Comparison of ENCODE assay signal across 14 cellular contexts in the genomic region with DNA sequence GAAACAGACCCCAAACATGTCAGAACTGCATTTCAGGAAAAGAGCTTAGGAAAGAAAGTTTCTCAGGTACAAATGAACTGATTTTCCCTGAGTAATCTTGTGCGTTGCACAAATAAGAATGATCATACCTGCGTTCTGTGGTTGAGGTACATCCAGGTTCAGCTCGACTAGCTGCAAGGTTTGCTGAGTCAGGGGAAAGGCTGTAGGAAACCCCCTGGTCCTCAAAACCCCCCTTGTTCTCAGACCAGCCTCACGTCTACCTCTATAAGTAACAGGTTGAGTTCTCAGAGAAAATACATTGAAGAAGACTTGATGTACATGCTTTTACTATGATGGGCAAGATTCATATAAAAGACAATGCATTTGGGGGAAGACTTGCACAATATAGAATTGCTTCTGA.
"Had no signal": no experiment of that assay in that cellular context is flagged by ENCODE, and none has a peak within 500 bp of the region (broad histone marks: within the 10 kb centered on the region; RNA-seq: fewer than 3 reads in every experiment).

No MANE protein-coding gene starts in this region.

- H3K4me2 ChIP-seq: smooth muscle cell had no signal

- H3K36me3 ChIP-seq: heart left ventricle, left ventricle myocardium inferior, lower lobe of right lung, thyroid gland had no signal

- H3K4me3 ChIP-seq: heart left ventricle, left ventricle myocardium inferior, lower lobe of right lung, smooth muscle cell, thyroid gland had no signal

- ATAC-seq: heart left ventricle, lower lobe of right lung, natural killer cell had no signal

- H3K27ac ChIP-seq: heart left ventricle, left ventricle myocardium inferior, lower lobe of right lung, thyroid gland had no signal

- FAIRE-seq: colon, endothelial cell of umbilical vein, frontal cortex, islet of Langerhans had no signal

- H3K9me3 ChIP-seq: heart left ventricle, left ventricle myocardium inferior, lower lobe of right lung, thyroid gland had no signal

- H3K4me1 ChIP-seq: lower lobe of right lung, thyroid gland had no signal

- H3K27me3 ChIP-seq: heart left ventricle, thyroid gland had no signal

- DNase-seq: heart left ventricle; hypothalamus; left ventricle myocardium inferior; lower lobe of right lung; natural killer cell; posterior cingulate gyrus; stimulated activated CD4-positive, alpha-beta T cell treated with anti-CD3 and anti-CD28 coated beads, Interleukin-2, amount 100 ng/mL, for 48 hours; stimulated activated naive CD4-positive, alpha-beta T cell treated with Interleukin-2 at 50 U/mL for 16 hours; thyroid gland had no signal
